25 cellular contexts compared by ENCODE assay signal in genomic region chr12:94299846-94300245, GRCh38.
"Had no signal": no experiment of that assay in that cellular context is flagged by ENCODE, and none has a peak within 500 bp of the region (broad histone marks: within the 10 kb centered on the region; RNA-seq: fewer than 3 reads in every experiment).

No MANE protein-coding gene starts in this region.

- H3K4me3 ChIP-seq: esophagus squamous epithelium, heart right ventricle, pancreas, psoas muscle, testis, transverse colon had no signal

- H3K27me3 ChIP-seq: esophagus squamous epithelium, heart right ventricle, pancreas, testis, transverse colon had no signal

- DNase-seq: activated CD4-positive, alpha-beta T cell treated with anti-CD3 and anti-CD28 coated beads for 48 hours; activated CD4-positive, alpha-beta T cell treated with anti-CD3 and anti-CD28 coated beads, Interleukin-2, amount 50 U/mL, for 48 hours; activated CD8-positive, alpha-beta memory T cell treated with anti-CD3 and anti-CD28 coated beads for 24 hours; activated effector memory CD4-positive, alpha-beta T cell treated with anti-CD3 and anti-CD28 coated beads, Interleukin-2, amount 50 U/mL, for 16 hours; activated naive CD4-positive, alpha-beta T cell treated with anti-CD3 and anti-CD28 coated beads for 36 hours; esophagus squamous epithelium; foreskin melanocyte; heart right ventricle; left ventricle myocardium superior; naive B cell; nucleus accumbens; pancreas; psoas muscle; stimulated activated CD4-positive, alpha-beta T cell treated with anti-CD3 and anti-CD28 coated beads, Interleukin-2, amount 100 ng/mL, for 48 hours; stimulated activated naive CD8-positive, alpha-beta T cell treated with anti-CD3 and anti-CD28 coated beads, Interleukin-15, Interleukin-2, amounts not matched to agents 100 U/mL and 50 U/mL, for 24 hours; T-helper 1 cell; T1000; testis; transverse colon; WERI-Rb-1 had no signal

- H3K4me1 ChIP-seq: esophagus squamous epithelium had no signal

- H3K27ac ChIP-seq: epithelial cell of prostate, esophagus squamous epithelium, heart right ventricle, pancreas, psoas muscle, testis, WERI-Rb-1 had no signal

- FAIRE-seq: bronchial epithelial cell, islet of Langerhans, pancreas, urothelium cell line had no signal

- H3K9me3 ChIP-seq: esophagus squamous epithelium, heart right ventricle, pancreas, psoas muscle, testis, transverse colon had no signal

- H3K36me3 ChIP-seq: pancreas, transverse colon had no signal

- ATAC-seq: activated CD4-positive, CD25-positive, alpha-beta regulatory T cell treated with anti-CD3 and anti-CD28 coated beads, Interleukin-2, amount 50 U/mL, for 24 hours; heart right ventricle; left ventricle myocardium superior; pancreas; psoas muscle; stimulated activated naive CD8-positive, alpha-beta T cell treated with anti-CD3 and anti-CD28 coated beads, Interleukin-15, Interleukin-2, amounts not matched to agents 100 U/mL and 50 U/mL, for 24 hours had no signal
